8 cellular contexts compared by ENCODE assay signal in genomic region chrX:18674417-18674787, GRCh38. TPM values are rescaled to one million over a fixed set of nuclear protein-coding genes. Genes with fewer than 3 reads are reported as not detected.
DNase-seq lines count a peak whose midpoint lies in the region; ATAC-seq and TF ChIP-seq lines count a peak whose summit lies in the region.

No MANE protein-coding gene starts in this region.

- H3K27me3 ChIP-seq in endocrine pancreas (ENCODE audit: control insufficient read depth, insufficient read depth, low read length), result no peaks in the 10 kb centered on the region

- H3K4me3 Mint-ChIP-seq in activated CD4-positive, alpha-beta T cell treated with anti-CD3 and anti-CD28 coated beads for 36 hours, result peak overlapping the region; percentile 63
- peak overlapping the region; percentile 62 for H3K4me3 Mint-ChIP-seq in natural killer cell treated with Interleukin-12 subunit alpha and Interleukin-12 subunit beta and Interleukin-15 and Interleukin-18, amount 100 ng/mL, for 72 hours

- H3K9me3 Mint-ChIP-seq in activated CD4-positive, alpha-beta T cell treated with anti-CD3 and anti-CD28 coated beads for 36 hours (ENCODE audit: low read depth), result no peaks in the 10 kb centered on the region
- H3K9me3 Mint-ChIP-seq in natural killer cell treated with Interleukin-12 subunit alpha and Interleukin-12 subunit beta and Interleukin-15 and Interleukin-18, amount 100 ng/mL, for 72 hours, result no peaks in the 10 kb centered on the region

- H3K27me3 Mint-ChIP-seq in activated CD4-positive, alpha-beta T cell treated with anti-CD3 and anti-CD28 coated beads for 36 hours, result no peaks in the 10 kb centered on the region
- peaks cover 0 to 7% of the 10 kb centered on the region in 2 donors for H3K27me3 Mint-ChIP-seq in natural killer cell treated with Interleukin-12 subunit alpha and Interleukin-12 subunit beta and Interleukin-15 and Interleukin-18, amount 100 ng/mL, for 72 hours

- DNase-seq in AG10803 (ENCODE audit: low read depth) (no peak), COLO829 (ENCODE audit: low spot score) (no peak), islet precursor cell (no peak)
- DNase-seq in activated CD4-positive, alpha-beta T cell treated with anti-CD3 and anti-CD28 coated beads for 36 hours, result peak; percentile 33
- no peak for DNase-seq in natural killer cell treated with Interleukin-12 subunit alpha and Interleukin-12 subunit beta and Interleukin-15 and Interleukin-18, amount 100 ng/mL, for 72 hours (ENCODE audit: low spot score)

- TF ChIP-seq CTCF in AG10803 (conservative IDR thresholded peaks at IDR 0.05; ENCODE audit: low read length), result no peak

- H3K27ac Mint-ChIP-seq in activated CD4-positive, alpha-beta T cell treated with anti-CD3 and anti-CD28 coated beads for 36 hours, result no peak overlapping the region
- H3K27ac Mint-ChIP-seq in natural killer cell treated with Interleukin-12 subunit alpha and Interleukin-12 subunit beta and Interleukin-15 and Interleukin-18, amount 100 ng/mL, for 72 hours, result peak overlapping the region; percentile 62 to 83

- POLR2A ChIA-PET in activated CD4-positive, alpha-beta T cell treated with anti-CD3 and anti-CD28 coated beads for 36 hours (lab: Charles Lee), result no interaction called here

- peak overlapping the region; percentile 47 for H3K4me3 ChIP-seq in AG10803 (ENCODE audit: low read length)
- H3K4me3 ChIP-seq in endocrine pancreas (ENCODE audit: control insufficient read depth, insufficient read depth, low read length), result peak overlapping the region; percentile 45

- peaks cover 6% of the 10 kb centered on the region for H3K4me1 Mint-ChIP-seq in activated CD4-positive, alpha-beta T cell treated with anti-CD3 and anti-CD28 coated beads for 36 hours
- H3K4me1 Mint-ChIP-seq in natural killer cell treated with Interleukin-12 subunit alpha and Interleukin-12 subunit beta and Interleukin-15 and Interleukin-18, amount 100 ng/mL, for 72 hours (ENCODE audit: low read depth in 2 of 2), result peaks cover 6 to 11% of the 10 kb centered on the region in 2 donors

- H3K36me3 ChIP-seq in endocrine pancreas (ENCODE audit: control insufficient read depth, insufficient read depth, low read length), result no peaks in the 10 kb centered on the region

- no peaks in the 10 kb centered on the region for H3K9me3 ChIP-seq in endocrine pancreas (ENCODE audit: control insufficient read depth, low read length)

- intact Hi-C loops in activated CD4-positive, alpha-beta T cell treated with anti-CD3 and anti-CD28 coated beads for 36 hours (cut with DNase I, micrococcal nuclease), result loop anchor here (1.0 to 10.0 kb wide), 6 partner anchors 212 to 940 kb away; partner anchors contain the start of genes CDKL5 (in 1 of the 2), PDHA1 (in 1 of the 2), PHKA2 (in 1 of the 2) and SCML1 (in 1 of the 2)

- CTCF ChIA-PET in activated CD4-positive, alpha-beta T cell treated with anti-CD3 and anti-CD28 coated beads for 36 hours (lab: Charles Lee), result no interaction called here

- H3K4me1 ChIP-seq in endocrine pancreas (ENCODE audit: control insufficient read depth, insufficient read depth, low read length), result no peaks in the 10 kb centered on the region

- peak; percentile 47 for ATAC-seq in GM19395 (IDR thresholded peaks at IDR 0.05; ENCODE audit: unreplicated experiment)
- ATAC-seq in HG03378 (IDR thresholded peaks at IDR 0.05; ENCODE audit: unreplicated experiment), result peak; percentile 43
- peak; percentile 31 for ATAC-seq in activated CD4-positive, alpha-beta T cell treated with anti-CD3 and anti-CD28 coated beads for 36 hours
- ATAC-seq in natural killer cell treated with Interleukin-12 subunit alpha and Interleukin-12 subunit beta and Interleukin-15 and Interleukin-18, amount 100 ng/mL, for 72 hours, result peak; percentile 13 to 47

- no peaks in the 10 kb centered on the region for H3K36me3 Mint-ChIP-seq in activated CD4-positive, alpha-beta T cell treated with anti-CD3 and anti-CD28 coated beads for 36 hours (ENCODE audit: low read depth)
- no peaks in the 10 kb centered on the region for H3K36me3 Mint-ChIP-seq in natural killer cell treated with Interleukin-12 subunit alpha and Interleukin-12 subunit beta and Interleukin-15 and Interleukin-18, amount 100 ng/mL, for 72 hours

- H3K9ac ChIP-seq in endocrine pancreas (ENCODE audit: control insufficient read depth, insufficient read depth, low read length), result peak overlapping the region; percentile 60

RNA-seq across cellular contexts. Expression of gene RS1, which starts 2.5 kb away (rescaled TPM):
- total RNA-seq in activated CD4-positive, alpha-beta T cell treated with anti-CD3 and anti-CD28 coated beads for 36 hours, result not detected
- total RNA-seq in natural killer cell treated with Interleukin-12 subunit alpha and Interleukin-12 subunit beta and Interleukin-15 and Interleukin-18, amount 100 ng/mL, for 72 hours, result not detected

RNA-seq across cellular contexts. Expression of gene PPEF1, which starts 33.0 kb away (rescaled TPM):
- under 1 TPM; 0.26 to 0.30 TPM for total RNA-seq in activated CD4-positive, alpha-beta T cell treated with anti-CD3 and anti-CD28 coated beads for 36 hours
- total RNA-seq in natural killer cell treated with Interleukin-12 subunit alpha and Interleukin-12 subunit beta and Interleukin-15 and Interleukin-18, amount 100 ng/mL, for 72 hours, result not detected
